ENCODE assay signal across 8 cellular contexts in genomic region chr12:120495723-120496352, GRCh38. TPM values are rescaled to one million over a fixed set of nuclear protein-coding genes. Genes with fewer than 3 reads are reported as not detected.
DNase-seq lines count a peak whose midpoint lies in the region; ATAC-seq, FAIRE-seq and TF ChIP-seq lines count a peak whose summit lies in the region.

TSS of gene DYNLL1 (plus strand) at chr12:120496113. CDS start at chr12:120496422, 309 bp downstream.

- ATAC-seq in GM18907 (IDR thresholded peaks at IDR 0.05; ENCODE audit: unreplicated experiment) (peak; percentile 94), HG03159 (IDR thresholded peaks at IDR 0.05; ENCODE audit: unreplicated experiment) (peak; percentile 91)

- no peaks in the 10 kb centered on the region for H3K27me3 ChIP-seq in bronchial epithelial cell (ENCODE audit: control insufficient read depth, insufficient read depth, low read length)

- peaks cover 2% of the 10 kb centered on the region for H3K36me3 ChIP-seq in bronchial epithelial cell (ENCODE audit: control insufficient read depth, insufficient read depth, low read length)

- DNase-seq in AG04449 (ENCODE audit: low read depth, low spot score) (peak; percentile 54), NCI-H2227 treated with DMSO at 0.1 percent for 48 hours (lab: John Stamatoyannopoulos, UW) (peak; percentile 96), bronchial epithelial cell (ENCODE audit: low read depth) (peak; percentile 88), iPS-NIHi7 (ENCODE audit: extremely low spot score) (peak; percentile 99), smooth muscle cell of the brain vasculature (ENCODE audit: low read depth, low spot score) (peak; percentile 90)

- FAIRE-seq in bronchial epithelial cell (lab: Jason Lieb, UNC) = no peak

- TF ChIP-seq CTCF in AG04449 (IDR thresholded peaks at IDR 0.05; ENCODE audit: insufficient read depth, low read length, missing control alignments) = no peak
- no peak for TF ChIP-seq CTCF in WI38 (IDR thresholded peaks at IDR 0.05; ENCODE audit: low read depth, low read length)
- no peak for TF ChIP-seq CTCF in bronchial epithelial cell (IDR thresholded peaks at IDR 0.05; ENCODE audit: insufficient read depth, low read length, severe bottlenecking)

- POLR2A ChIA-PET in AG04449 (lab: Yijun Ruan, JAX) = interaction anchor here (0.6 to 1.9 kb wide), 13 partner anchors 10 to 204 kb away, joined by 3 to 8 read pairs (median 3); partner anchors contain the start of genes COQ5, RNU4-2 and SRSF9

- peak within 1 kb of the TSS; percentile 91 for H3K4me3 ChIP-seq in AG04449 (ENCODE audit: low read depth, low read length)
- H3K4me3 ChIP-seq in WI38 (ENCODE audit: low read depth, low read length) = peak within 1 kb of the TSS; percentile 91
- H3K4me3 ChIP-seq in bronchial epithelial cell (ENCODE audit: low read depth, low read length) = peak within 1 kb of the TSS; percentile 94

- CTCF ChIA-PET in AG04449 (lab: Yijun Ruan, JAX) = interaction anchor here (0.7 to 12.8 kb wide), 7 partner anchors 9 to 151 kb away, joined by 3 to 152 read pairs (median 3); partner anchors contain the start of gene SRSF9

RNA-seq across cellular contexts. Expression of gene DYNLL1, which starts in this region (rescaled TPM):
- total RNA-seq in bronchial epithelial cell = 268 and 325 TPM in 2 replicates

Comparison
In these comparisons a context has a peak if more than half of its experiments do, and no peak if none do; other contexts are left out.
1. Peak in every context shown above with its lines: DNase-seq, ATAC-seq and H3K4me3 ChIP-seq.